Comparison of ENCODE assay signal across 8 cellular contexts in genomic region chr12:122123051-122123760, GRCh38. TPM values are rescaled to one million over a fixed set of nuclear protein-coding genes. Genes with fewer than 3 reads are reported as not detected.
DNase-seq lines count a peak whose midpoint lies in the region; ATAC-seq, FAIRE-seq and TF ChIP-seq lines count a peak whose summit lies in the region.

No MANE protein-coding gene starts in this region.

- peak overlapping the region; percentile 50 for H3K4me2 ChIP-seq in K562 (ENCODE audit: insufficient read depth, low read length)

- peak overlapping the region; percentile 39 to 78; a peak in 3 of 4 replicates for H3K9ac ChIP-seq in K562 (ENCODE audit: insufficient read depth in 1 of 2, low read depth in 2 of 2, low read length in 2 of 2)

- 26% methylated on average over 22 of the region's 22 CpGs for WGBS in K562 (ENCODE audit: insufficient coverage, low coverage, missing lambda C conversion rate)

- DNase-seq in GM10266 (ENCODE audit: extremely low spot score) (peak; percentile 81), NCI-H128 (lab: John Stamatoyannopoulos, UW; ENCODE audit: unreplicated experiment) (peak; percentile 54), UCSD-AML1 (lab: John Stamatoyannopoulos, UW; ENCODE audit: unreplicated experiment) (peak; percentile 54), K562 (ENCODE audit: extremely low read depth in 1 of 4, low spot score in 3 of 4) (peak; percentile 74 to 84 (median 77)), immature natural killer cell (peak; percentile 65 to 70 (median 65))
- peak; percentile 60 for DNase-seq in stimulated activated CD4-positive, alpha-beta T cell treated with anti-CD3 and anti-CD28 coated beads, Interleukin-12 subunit alpha, Interleukin-12 subunit beta, amount 100 ng/mL, for 4 hours

- H3K27ac ChIP-seq in K562 (ENCODE audit: extremely low read depth, low read depth, low read length) = peak overlapping the region; percentile 59; the same call in 2 of the 3 replicates

- TF ChIP-seq CTCF in GM10266 (IDR thresholded peaks at IDR 0.05; ENCODE audit: control insufficient read depth, insufficient read depth, low read depth, missing control alignments) (peak; percentile 82), K562 (IDR thresholded peaks at IDR 0.05 in 2 of 3, conservative IDR thresholded peaks at IDR 0.05 in 1 of 3; ENCODE audit: insufficient read depth in 2 of 3, low read depth in 1 of 3, low read length in 3 of 3) (peak; percentile 82 to 85 (median 85))

- H3K79me2 ChIP-seq in K562 (ENCODE audit: control insufficient read depth, insufficient read depth, low read length) = peaks cover 84% of the 10 kb centered on the region

- H3K4me1 Mint-ChIP-seq in immature natural killer cell = peaks cover 26 to 33% of the 10 kb centered on the region in 2 donors

- H3K4me3 ChIP-seq in K562 = no peak overlapping the region

- in situ Hi-C loops in K562 (cut with MboI) = loop anchor here (5.0 kb wide), 1 partner anchor 66 kb away; no protein-coding TSS in a partner anchor

- H3K9me3 ChIP-seq in K562 (replicated peaks; ENCODE audit: control insufficient read depth, insufficient read depth, low read depth, low read length) = no peaks in the 10 kb centered on the region

- TF ChIP-seq POLR2A in K562 (conservative IDR thresholded peaks at IDR 0.05) = no peak

- peak; percentile 91 for FAIRE-seq in K562 (lab: Jason Lieb, UNC)

- peaks cover 17% of the 10 kb centered on the region for H3K9me1 ChIP-seq in K562 (ENCODE audit: control insufficient read depth, insufficient read depth, low read length)

- no peaks in the 10 kb centered on the region for H3K9me3 Mint-ChIP-seq in immature natural killer cell

- H3K36me3 Mint-ChIP-seq in immature natural killer cell = peaks cover 0 to 2% (median 2%) of the 10 kb centered on the region in 3 donors

- TF ChIP-seq EP300 in K562 (IDR thresholded peaks at IDR 0.05; ENCODE audit: low read length) = no peak

- peaks cover 45% of the 10 kb centered on the region for H4K20me1 ChIP-seq in K562 (replicated peaks; ENCODE audit: control insufficient read depth, insufficient read depth, low read length)

- peak; percentile 83 to 89 for TF ChIP-seq RAD21 in K562 (CRISPR knock-in tag; conservative IDR thresholded peaks at IDR 0.05 in 1 of 2, IDR thresholded peaks at IDR 0.05 in 1 of 2)

- no peaks in the 10 kb centered on the region for H3K27me3 ChIP-seq in K562 (ENCODE audit: control insufficient read depth in 2 of 2, insufficient read depth in 2 of 2, low read length in 2 of 2)

- BruUV-seq in K562 (replicated peaks; lab: Mats Ljungman, UMichigan) = no TSS peak

- intact Hi-C loops in K562 (cut with micrococcal nuclease) = loop anchor here (1.0 to 2.0 kb wide), 4 partner anchors 40 to 69 kb away; no protein-coding TSS in a partner anchor

- CTCF ChIA-PET in K562 (lab: Yijun Ruan, JAX; ENCODE audit: low intra/inter-chr PET ratio) = interaction anchor here (0.9 to 4.1 kb wide), 5 partner anchors 60 to 329 kb away, joined by 3 to 76 read pairs (median 3); partner anchors contain the start of gene RHOF

- peak overlapping the region in 5 of 6 donors; percentile 7 to 81 (median 31) for H3K27ac Mint-ChIP-seq in immature natural killer cell

- peaks cover 42% of the 10 kb centered on the region; the same call in 2 of the 3 replicates for H3K36me3 ChIP-seq in K562 (ENCODE audit: control insufficient read depth, insufficient read depth, low read length)

- H3K27me3 Mint-ChIP-seq in immature natural killer cell (ENCODE audit: low read depth in 3 of 3) = peaks cover 0 to 6% (median 3%) of the 10 kb centered on the region in 3 donors

- H2AFZ ChIP-seq in K562 (ENCODE audit: low read depth, low read length) = no peak overlapping the region

- peak overlapping the region in 4 of 5 donors; percentile 27 to 51 (median 37) for H3K4me3 Mint-ChIP-seq in immature natural killer cell

- peak; percentile 89 for ATAC-seq in K562
- ATAC-seq in GM18517 (IDR thresholded peaks at IDR 0.05; ENCODE audit: unreplicated experiment) = no peak
- no peak for ATAC-seq in HG02884 (IDR thresholded peaks at IDR 0.05; ENCODE audit: unreplicated experiment)

- peaks cover 9 to 19% of the 10 kb centered on the region in 2 experiments; a peak in 4 of 5 replicates for H3K4me1 ChIP-seq in K562 (replicated peaks in 1 of 2; ENCODE audit: control insufficient read depth in 2 of 2, insufficient read depth in 2 of 2, low read length in 2 of 2)

- POLR2A ChIA-PET in K562 (lab: Yijun Ruan, JAX) = interaction anchor here (0.6 to 1.4 kb wide), 5 partner anchors 10 to 1679 kb away, joined by 3 to 4 read pairs (median 3); partner anchors contain the start of gene B3GNT4

TF ChIP-seq in K562, 482 proteins besides CTCF, POLR2A, EP300 and RAD21 (continues in another document):
- TF ChIP-seq TOE1 (IDR thresholded peaks at IDR 0.05; ENCODE audit: borderline replicate concordance) (no peak), TOE1 (CRISPR knock-in tag; IDR thresholded peaks at IDR 0.05; ENCODE audit: borderline replicate concordance, low read depth) (no peak), FOXJ3 (CRISPR knock-in tag; IDR thresholded peaks at IDR 0.05) (no peak), FOSL1 (tag; conservative IDR thresholded peaks at IDR 0.05) (0 out of 2 replicates have a peak, but pooled peaks have one; percentile 13), GATAD2B (IDR thresholded peaks at IDR 0.05; ENCODE audit: borderline replicate concordance) (no peak), EGR1 (conservative IDR thresholded peaks at IDR 0.05) (no peak)

RNA-seq across cellular contexts. Expression of gene MLXIP, which starts 44.6 kb away (rescaled TPM):
- total RNA-seq in K562 (2011; cell fraction: chromatin; rRNA removed; ENCODE audit: low replicate concordance) = 289 and 513 TPM in 2 replicates
- total RNA-seq in K562 (2011; cell fraction: nucleolus; rRNA removed) = 197 and 203 TPM in 2 replicates
- 215 and 311 TPM in 2 replicates for total RNA-seq in K562 (2011; cell fraction: nucleoplasm; rRNA removed)
- total RNA-seq in K562 (2014; rRNA removed) (14.7 and 36.9 TPM in 2 replicates), K562 (2014; rRNA removed; fragmentation: Illumina TruSeq; extraction: Trizol) (13.8 and 18.1 TPM in 2 replicates), K562 (2015; rRNA removed; fragmentation: Illumina TruSeq; extraction: Trizol) (25.8 and 28.9 TPM in 2 replicates), K562 (2021) (65.8 and 66.3 TPM in 2 replicates)
- polyA plus RNA-seq in K562 (2011; rRNA removed) (14.4 and 20.7 TPM in 2 replicates), K562 (2014; fragmentation: Illumina TruSeq; extraction: Trizol) (40.7 and 46.7 TPM in 2 replicates), K562 (2014; fragmentation: Nextera tagmentation; extraction: Ambion mirVana) (1 to 10 TPM; 2.2 to 3.8 TPM), K562 (2014; rRNA removed) (26.0 and 26.5 TPM in 2 replicates), immature natural killer cell (10 to 100 TPM in 1 of 3 donors, 1 to 10 TPM in 2; 3.5 to 10.6 (median 4.7) TPM)
- 9.9 and 11.6 TPM in 2 replicates for polyA plus RNA-seq in K562 (2011; cell fraction: cytosol; rRNA removed)
- 78.1 and 99.4 TPM in 2 replicates for polyA plus RNA-seq in K562 (2011; cell fraction: nucleus; rRNA removed)
- polyA plus RNA-seq in K562 (2012) = 33.1 and 37.7 TPM in 2 replicates
- polyA minus RNA-seq in K562 (2011; rRNA and poly(A)+ RNA removed) = 20.9 and 23.5 TPM in 2 replicates
- 51.8 and 60.9 TPM in 2 replicates for polyA minus RNA-seq in K562 (2011; cell fraction: cytosol; rRNA and poly(A)+ RNA removed)
- 61.8 and 88.5 TPM in 2 replicates for polyA minus RNA-seq in K562 (2011; cell fraction: nucleus; rRNA and poly(A)+ RNA removed)

RNA-seq across cellular contexts. Expression of gene IL31, which starts 50.8 kb away (rescaled TPM):
- total RNA-seq in K562 (2011; cell fraction: chromatin; rRNA removed; ENCODE audit: low replicate concordance) = not detected in 2 replicates
- total RNA-seq in K562 (2011; cell fraction: nucleolus; rRNA removed) = not detected in 2 replicates
- not detected in 2 replicates for total RNA-seq in K562 (2011; cell fraction: nucleoplasm; rRNA removed)
- total RNA-seq in K562 (2014; rRNA removed) = not detected in 2 replicates
- total RNA-seq in K562 (2014; rRNA removed; fragmentation: Illumina TruSeq; extraction: Trizol) = not detected in 2 replicates
- total RNA-seq in K562 (2015; rRNA removed; fragmentation: Illumina TruSeq; extraction: Trizol) = not detected in 2 replicates
- total RNA-seq in K562 (2021) = not detected in 2 replicates
- polyA plus RNA-seq in K562 (2011; rRNA removed) = not detected in 2 replicates
- not detected in 2 replicates for polyA plus RNA-seq in K562 (2011; cell fraction: cytosol; rRNA removed)
- polyA plus RNA-seq in K562 (2011; cell fraction: nucleus; rRNA removed) = not detected in 2 replicates
- not detected in 2 replicates for polyA plus RNA-seq in K562 (2012)
- not detected in 2 replicates for polyA plus RNA-seq in K562 (2014; fragmentation: Illumina TruSeq; extraction: Trizol)
- polyA plus RNA-seq in K562 (2014; fragmentation: Nextera tagmentation; extraction: Ambion mirVana) = not detected
- polyA plus RNA-seq in K562 (2014; rRNA removed) = not detected in 2 replicates
- polyA minus RNA-seq in K562 (2011; rRNA and poly(A)+ RNA removed) = not detected in 2 replicates
- polyA minus RNA-seq in K562 (2011; cell fraction: cytosol; rRNA and poly(A)+ RNA removed) = not detected in 2 replicates
- not detected in 2 replicates for polyA minus RNA-seq in K562 (2011; cell fraction: nucleus; rRNA and poly(A)+ RNA removed)
- not detected for polyA plus RNA-seq in immature natural killer cell

RNA-seq across cellular contexts. Expression of gene LRRC43, which starts 59.7 kb away (rescaled TPM):
- not detected in 2 replicates for total RNA-seq in K562 (2011; cell fraction: chromatin; rRNA removed; ENCODE audit: low replicate concordance)
- total RNA-seq in K562 (2011; cell fraction: nucleolus; rRNA removed) = not detected in 2 replicates
- 0.81 TPM in 1 of 2 replicates, not detected in the other for total RNA-seq in K562 (2011; cell fraction: nucleoplasm; rRNA removed)
- 0.12 TPM in 1 of 2 replicates, not detected in the other for total RNA-seq in K562 (2014; rRNA removed)
- not detected in 2 replicates for total RNA-seq in K562 (2014; rRNA removed; fragmentation: Illumina TruSeq; extraction: Trizol)
- total RNA-seq in K562 (2015; rRNA removed; fragmentation: Illumina TruSeq; extraction: Trizol) = not detected in 2 replicates
- not detected in 2 replicates for total RNA-seq in K562 (2021)
- 0.16 TPM in 1 of 2 replicates, not detected in the other for polyA plus RNA-seq in K562 (2011; rRNA removed)
- polyA plus RNA-seq in K562 (2011; cell fraction: cytosol; rRNA removed) = 0.03 TPM in 1 of 2 replicates, not detected in the other
- polyA plus RNA-seq in K562 (2011; cell fraction: nucleus; rRNA removed) = not detected in 2 replicates
- polyA plus RNA-seq in K562 (2012) = 0.07 and 0.14 TPM in 2 replicates
- not detected in 2 replicates for polyA plus RNA-seq in K562 (2014; fragmentation: Illumina TruSeq; extraction: Trizol)
- not detected for polyA plus RNA-seq in K562 (2014; fragmentation: Nextera tagmentation; extraction: Ambion mirVana)
- polyA plus RNA-seq in K562 (2014; rRNA removed) = 0.19 and 0.84 TPM in 2 replicates
- polyA minus RNA-seq in K562 (2011; rRNA and poly(A)+ RNA removed) = 0.11 and 0.12 TPM in 2 replicates
- polyA minus RNA-seq in K562 (2011; cell fraction: cytosol; rRNA and poly(A)+ RNA removed) = not detected in 2 replicates
- polyA minus RNA-seq in K562 (2011; cell fraction: nucleus; rRNA and poly(A)+ RNA removed) = not detected in 2 replicates
- polyA plus RNA-seq in immature natural killer cell = 1 to 10 TPM in 2 of 3 donors, under 1 TPM in 1; 0.52 to 6.2 (median 3.2) TPM
